Comparison of ENCODE assay signal across 11 cellular contexts in genomic region chr22:30204742-30205111, GRCh38. TPM values are rescaled to one million over a fixed set of nuclear protein-coding genes. Genes with fewer than 3 reads are reported as not detected.
DNase-seq lines count a peak whose midpoint lies in the region; ATAC-seq and TF ChIP-seq lines count a peak whose summit lies in the region.
"Had no signal": no experiment of that assay in that cellular context is flagged by ENCODE, and none has a peak within 500 bp of the region (broad histone marks: within the 10 kb centered on the region; RNA-seq: fewer than 3 reads in every experiment).

No MANE protein-coding gene starts in this region.

- H3K23ac ChIP-seq in IMR-90 (ENCODE audit: low read depth, low read length), result peak overlapping the region; percentile 88

- H3K14ac ChIP-seq in IMR-90 (replicated peaks; ENCODE audit: low read depth, low read length), result peak overlapping the region; percentile 99

- H3K27ac ChIP-seq in ACC112 (ENCODE audit: low read depth, low read length), result peak overlapping the region; percentile 99
- H3K27ac ChIP-seq in IMR-90 (ENCODE audit: insufficient read depth, low read length), result peak overlapping the region; percentile 97
- H3K27ac ChIP-seq: thoracic aorta had no signal

- intact Hi-C loops in IMR-90 (cut with micrococcal nuclease), result loop anchor here (1.0 to 2.0 kb wide), 3 partner anchors 8 to 46 kb away; partner anchors contain the start of gene LIF

- H3K9me3 ChIP-seq in IMR-90 (ENCODE audit: control insufficient read depth, insufficient read depth, low read length), result peaks cover 3% of the 10 kb centered on the region
- H3K9me3 ChIP-seq: thoracic aorta had no signal

- peak overlapping the region; percentile 99 for H2BK20ac ChIP-seq in IMR-90 (ENCODE audit: low read depth, low read length)

- H3K79me1 ChIP-seq in IMR-90 (ENCODE audit: low read depth in 1 of 2, low read length in 2 of 2), result peaks cover 0 to 18% of the 10 kb centered on the region in 2 experiments; a peak in 2 of 4 replicates

- H3K9ac ChIP-seq in IMR-90 (ENCODE audit: low read depth, low read length), result peak overlapping the region; percentile 69

- no peak for TF ChIP-seq CTCF in IMR-90 (conservative IDR thresholded peaks at IDR 0.05; ENCODE audit: low read depth, low read length)
- no peak for TF ChIP-seq CTCF in cardiac fibroblast (IDR thresholded peaks at IDR 0.05; ENCODE audit: low read depth, low read length)
- TF ChIP-seq CTCF in GM10248 (IDR thresholded peaks at IDR 0.05; ENCODE audit: control extremely low read depth, extremely low read depth, low read depth, missing control alignments), result no peak

- no TSS peak for BruUV-seq in IMR-90 (replicated peaks; lab: Mats Ljungman, UMichigan)

- H2AK5ac ChIP-seq in IMR-90 (ENCODE audit: low read depth, low read length), result peak overlapping the region; percentile 94

- dilution Hi-C loops in IMR-90 (cut with HindIII; ENCODE audit: low sequenced_read_pairs, unreplicated experiment), result no loop called here

- ATAC-seq in IMR-90 (ENCODE audit: low read depth) (no peak), HG02763 (IDR thresholded peaks at IDR 0.05; ENCODE audit: unreplicated experiment) (no peak), HG02973 (IDR thresholded peaks at IDR 0.05; ENCODE audit: unreplicated experiment) (no peak), GM19328 (IDR thresholded peaks at IDR 0.05; ENCODE audit: unreplicated experiment) (no peak)
- ATAC-seq: activated CD8-positive, alpha-beta memory T cell treated with anti-CD3 and anti-CD28 coated beads, Interleukin-2, amount 10 ng/mL, durations not matched to agents 7 days and 5 days had no signal

- H3K56ac ChIP-seq in IMR-90 (ENCODE audit: extremely low read depth, insufficient read depth, low read length), result peak overlapping the region; percentile 96

- peaks cover 51% of the 10 kb centered on the region for H3K4me1 ChIP-seq in ACC112 (ENCODE audit: control insufficient read depth, insufficient read depth, low read length, unreplicated experiment)
- peaks cover 52% of the 10 kb centered on the region for H3K4me1 ChIP-seq in IMR-90 (ENCODE audit: control insufficient read depth, insufficient read depth, low read length)

- H3K36me3 ChIP-seq in ACC112 (ENCODE audit: insufficient read depth, low read length) (no peaks in the 10 kb centered on the region), IMR-90 (ENCODE audit: control insufficient read depth, insufficient read depth, low read length) (no peaks in the 10 kb centered on the region)
- H3K36me3 ChIP-seq: thoracic aorta had no signal

- CTCF ChIA-PET in IMR-90 (lab: Yijun Ruan, JAX) (interaction anchor here (0.9 to 1.8 kb wide), 4 partner anchors 8 to 97 kb away, joined by 4 to 9 read pairs (median 5); no protein-coding TSS in a partner anchor), GM10248 (lab: Yijun Ruan, JAX) (interaction anchor here (1.0 to 1.4 kb wide), 3 partner anchors 22 to 96 kb away, joined by 3 to 6 read pairs (median 4); no protein-coding TSS in a partner anchor)

- TF ChIP-seq POLR2A in IMR-90 (IDR thresholded peaks at IDR 0.05; ENCODE audit: low read depth, low read length), result peak; percentile 71; the same call in 1 of the 2 replicates

- in situ Hi-C loops in IMR-90 (cut with MboI; ENCODE audit: low sequenced_read_pairs), result loop anchor here (5.0 kb wide), 1 partner anchor 92 kb away; no protein-coding TSS in a partner anchor

- POLR2A ChIA-PET in IMR-90 (lab: Charles Lee; ENCODE audit: unreplicated experiment), result interaction anchor here (0.7 to 1.6 kb wide), 7 partner anchors 9 to 181 kb away, joined by 3 to 7 read pairs (median 5); no protein-coding TSS in a partner anchor
- POLR2A ChIA-PET in GM10248 (lab: Yijun Ruan, JAX), result no interaction called here

- no peaks in the 10 kb centered on the region for H4K20me1 ChIP-seq in IMR-90 (ENCODE audit: insufficient read depth, low read length)

- peak overlapping the region; percentile 53 for H2AK9ac ChIP-seq in IMR-90 (replicated peaks; ENCODE audit: low read depth, low read length, poor library complexity)

- H3K18ac ChIP-seq in IMR-90 (ENCODE audit: low read depth, low read length), result peak overlapping the region; percentile 97

- H3K4me2 ChIP-seq in IMR-90 (ENCODE audit: low read depth, low read length), result no peak overlapping the region

- WGBS in IMR-90 (ENCODE audit: extremely low coverage in 2 of 2, insufficient read length in 1 of 2), 2 experiments, result 21% methylated on average over 5 of the region's 10 CpGs; no CpG with 5 or more reads in 1 of the 2 experiments

- no peak for TF ChIP-seq RAD21 in IMR-90 (IDR thresholded peaks at IDR 0.05; ENCODE audit: low read length)

- peaks cover 39% of the 10 kb centered on the region for H3K9me1 ChIP-seq in IMR-90 (ENCODE audit: insufficient read depth, low read length)

- peak overlapping the region; percentile 99 for H3K4ac ChIP-seq in IMR-90 (ENCODE audit: low read depth, low read length)

- peak overlapping the region; percentile 95 to 99 for H4K8ac ChIP-seq in IMR-90 (ENCODE audit: low read depth in 2 of 2, low read length in 2 of 2)

- H3K4me3 ChIP-seq in ACC112 (ENCODE audit: low read depth, low read length) (no peak overlapping the region), IMR-90 (ENCODE audit: insufficient read depth, low read depth, low read length) (no peak overlapping the region), cardiac fibroblast (replicated peaks in 1 of 2; ENCODE audit: low read depth in 2 of 2, low read length in 2 of 2) (no peak overlapping the region)
- H3K4me3 ChIP-seq: thoracic aorta had no signal

- peak overlapping the region; percentile 100 for H2BK120ac ChIP-seq in IMR-90 (ENCODE audit: low read depth, low read length)

- peak overlapping the region; percentile 96 for H2BK15ac ChIP-seq in IMR-90 (ENCODE audit: low read depth, low read length)

- H3K27me3 ChIP-seq in ACC112 (ENCODE audit: insufficient read depth, low read length) (no peaks in the 10 kb centered on the region), IMR-90 (ENCODE audit: control insufficient read depth, insufficient read depth, low read length) (no peaks in the 10 kb centered on the region)

- H4K91ac ChIP-seq in IMR-90 (ENCODE audit: insufficient read depth, low read depth, low read length), result peak overlapping the region; percentile 99

- no peaks in the 10 kb centered on the region for H3K79me2 ChIP-seq in ACC112 (ENCODE audit: control insufficient read depth, insufficient read depth, low read length, unreplicated experiment)

- H4K5ac ChIP-seq in IMR-90 (ENCODE audit: low read depth, low read length), result peak overlapping the region; percentile 80

- H2BK5ac ChIP-seq in IMR-90 (ENCODE audit: low read depth, low read length, poor library complexity, severe bottlenecking), result peak overlapping the region; percentile 99

- H2AFZ ChIP-seq in ACC112 (ENCODE audit: low read length, unreplicated experiment), result no peak overlapping the region
- H2AFZ ChIP-seq in IMR-90 (replicated peaks; ENCODE audit: low read length, poor library complexity), result peak overlapping the region; percentile 36

- peak; percentile 84 for DNase-seq in IMR-90
- peak; percentile 78 to 88 for DNase-seq in cardiac fibroblast (ENCODE audit: low read depth in 2 of 2)
- peak; percentile 54 for DNase-seq in mucosa of gallbladder (ENCODE audit: low spot score)
- DNase-seq in GM10248 (ENCODE audit: extremely low spot score), result no peak
- DNase-seq: activated CD8-positive, alpha-beta memory T cell treated with anti-CD3 and anti-CD28 coated beads, Interleukin-2, amount 10 ng/mL, durations not matched to agents 7 days and 5 days; COR-L47 had no signal

TF ChIP-seq in IMR-90, 13 proteins besides CTCF, POLR2A, EP300 and RAD21:
- TF ChIP-seq RFX5 (IDR thresholded peaks at IDR 0.05; ENCODE audit: low read depth, low read length) (no peak), MXI1 (IDR thresholded peaks at IDR 0.05; ENCODE audit: borderline replicate concordance, low read depth, low read length) (no peak), CHD1 (IDR thresholded peaks at IDR 0.05; ENCODE audit: low read depth, low read length) (peak; percentile 24; the same call in 1 of the 2 replicates)

RNA-seq across cellular contexts. Expression of gene LIF, which starts 41.8 kb away (rescaled TPM):
- total RNA-seq in IMR-90 (2012; rRNA removed) (79.4 and 130 TPM in 2 replicates), mucosa of gallbladder (17.8 TPM)
- polyA plus RNA-seq in IMR-90 (2012; rRNA removed), result 203 and 214 TPM in 2 replicates
- 41.6 and 110 TPM in 2 replicates for polyA plus RNA-seq in IMR-90 (2012; cell fraction: cytosol; rRNA removed)
- polyA plus RNA-seq in IMR-90 (2012; cell fraction: nucleus; rRNA removed; ENCODE audit: low replicate concordance), result 1,609 and 2,085 TPM in 2 replicates
